1 cellular context compared by ENCODE assay signal in the genomic region with DNA sequence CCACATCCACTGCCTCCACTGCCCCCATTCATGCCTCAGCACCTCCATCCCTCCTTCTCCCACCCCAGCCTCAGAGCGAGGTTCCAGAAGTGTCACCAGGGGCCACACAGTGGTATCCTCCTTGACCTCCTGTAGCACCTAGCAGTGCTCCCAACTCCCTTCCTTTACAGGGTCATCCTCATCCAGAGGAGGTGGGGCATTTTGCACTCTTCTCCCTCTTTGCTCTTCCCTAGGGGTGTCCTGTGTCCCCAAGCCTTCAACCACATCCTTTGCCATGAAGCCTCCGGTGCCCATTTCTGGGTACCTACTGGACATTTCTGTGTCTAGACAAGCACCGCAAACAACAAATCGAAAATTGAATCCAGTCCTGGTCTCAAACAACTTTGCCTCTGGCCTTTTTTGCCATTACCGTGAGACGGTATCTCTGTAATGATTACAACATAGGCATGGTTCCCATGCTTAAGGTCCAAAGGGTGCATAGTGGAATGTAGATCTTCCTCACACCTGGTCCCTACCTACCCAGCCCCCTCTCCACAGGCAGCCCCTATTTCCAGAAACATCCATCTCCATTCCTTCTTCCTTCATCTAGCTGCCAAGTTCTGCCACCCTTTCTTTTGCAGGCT.
A peak's percentile ranks its signal among the peaks of the same experiment; 100 is the strongest.
TF ChIP-seq lines count a peak whose summit lies in the region.

No MANE protein-coding gene starts in this region.

TF ChIP-seq in HepG2, 621 proteins besides CTCF, POLR2A, EP300 and RAD21 (continued from another document and continues in another):
- TF ChIP-seq, protein P1, sequence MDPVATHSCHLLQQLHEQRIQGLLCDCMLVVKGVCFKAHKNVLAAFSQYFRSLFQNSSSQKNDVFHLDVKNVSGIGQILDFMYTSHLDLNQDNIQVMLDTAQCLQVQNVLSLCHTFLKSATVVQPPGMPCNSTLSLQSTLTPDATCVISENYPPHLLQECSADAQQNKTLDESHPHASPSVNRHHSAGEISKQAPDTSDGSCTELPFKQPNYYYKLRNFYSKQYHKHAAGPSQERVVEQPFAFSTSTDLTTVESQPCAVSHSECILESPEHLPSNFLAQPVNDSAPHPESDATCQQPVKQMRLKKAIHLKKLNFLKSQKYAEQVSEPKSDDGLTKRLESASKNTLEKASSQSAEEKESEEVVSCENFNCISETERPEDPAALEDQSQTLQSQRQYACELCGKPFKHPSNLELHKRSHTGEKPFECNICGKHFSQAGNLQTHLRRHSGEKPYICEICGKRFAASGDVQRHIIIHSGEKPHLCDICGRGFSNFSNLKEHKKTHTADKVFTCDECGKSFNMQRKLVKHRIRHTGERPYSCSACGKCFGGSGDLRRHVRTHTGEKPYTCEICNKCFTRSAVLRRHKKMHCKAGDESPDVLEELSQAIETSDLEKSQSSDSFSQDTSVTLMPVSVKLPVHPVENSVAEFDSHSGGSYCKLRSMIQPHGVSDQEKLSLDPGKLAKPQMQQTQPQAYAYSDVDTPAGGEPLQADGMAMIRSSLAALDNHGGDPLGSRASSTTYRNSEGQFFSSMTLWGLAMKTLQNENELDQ (CRISPR knock-in tag; IDR thresholded peaks at IDR 0.05; ENCODE audit: borderline replicate concordance): no peak
- TF ChIP-seq ZNF652 (CRISPR knock-in tag; IDR thresholded peaks at IDR 0.05; ENCODE audit: borderline replicate concordance, low read depth) (no peak), MTF1 (CRISPR knock-in tag; IDR thresholded peaks at IDR 0.05) (no peak), ZNF3 (CRISPR knock-in tag; IDR thresholded peaks at IDR 0.05) (no peak), ZNF761 (CRISPR knock-in tag; conservative IDR thresholded peaks at IDR 0.05) (no peak), KLF6 (CRISPR knock-in tag; IDR thresholded peaks at IDR 0.05) (peak; percentile 33; the same call in 1 of the 2 replicates), NFKB2 (CRISPR knock-in tag; IDR thresholded peaks at IDR 0.05; ENCODE audit: borderline replicate concordance) (no peak), NFIC (IDR thresholded peaks at IDR 0.05; ENCODE audit: low read length) (no peak), SALL1 (CRISPR knock-in tag; IDR thresholded peaks at IDR 0.05) (peak; percentile 44), FOXA1 (IDR thresholded peaks at IDR 0.05) (no peak), FOXA1 (CRISPR knock-in tag; IDR thresholded peaks at IDR 0.05) (no peak), SIN3B (IDR thresholded peaks at IDR 0.05; ENCODE audit: low read length) (no peak), ZNF549 (CRISPR knock-in tag; IDR thresholded peaks at IDR 0.05) (no peak), ZIK1 (CRISPR knock-in tag; IDR thresholded peaks at IDR 0.05; ENCODE audit: borderline replicate concordance, low read depth) (no peak), HNRNPLL (IDR thresholded peaks at IDR 0.05; ENCODE audit: low read depth, low read length, poor library complexity, severe bottlenecking) (no peak), NCOA2 (CRISPR knock-in tag; IDR thresholded peaks at IDR 0.05) (peak; percentile 62), TARDBP (CRISPR knock-in tag; IDR thresholded peaks at IDR 0.05) (no peak), ZNF720 (CRISPR knock-in tag; IDR thresholded peaks at IDR 0.05) (no peak), RFX1 (IDR thresholded peaks at IDR 0.05) (no peak), ZNF253 (CRISPR knock-in tag; IDR thresholded peaks at IDR 0.05; ENCODE audit: borderline replicate concordance) (no peak), ZSCAN30 (CRISPR knock-in tag; IDR thresholded peaks at IDR 0.05) (no peak), HIVEP1 (CRISPR knock-in tag; IDR thresholded peaks at IDR 0.05) (no peak), ZBTB8A (CRISPR knock-in tag; IDR thresholded peaks at IDR 0.05; ENCODE audit: borderline replicate concordance, low read depth) (no peak), KDM5A (IDR thresholded peaks at IDR 0.05; ENCODE audit: borderline replicate concordance, low read length) (no peak), ZNF841 (CRISPR knock-in tag; IDR thresholded peaks at IDR 0.05; ENCODE audit: borderline replicate concordance) (no peak), SP2 (CRISPR knock-in tag; IDR thresholded peaks at IDR 0.05) (no peak), ZNF619 (CRISPR knock-in tag; IDR thresholded peaks at IDR 0.05) (no peak)
- TF ChIP-seq, protein P2, sequence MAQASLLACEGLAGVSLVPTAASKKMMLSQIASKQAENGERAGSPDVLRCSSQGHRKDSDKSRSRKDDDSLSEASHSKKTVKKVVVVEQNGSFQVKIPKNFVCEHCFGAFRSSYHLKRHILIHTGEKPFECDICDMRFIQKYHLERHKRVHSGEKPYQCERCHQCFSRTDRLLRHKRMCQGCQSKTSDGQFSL (CRISPR knock-in tag; IDR thresholded peaks at IDR 0.05): no peak
- TF ChIP-seq, protein P3, sequence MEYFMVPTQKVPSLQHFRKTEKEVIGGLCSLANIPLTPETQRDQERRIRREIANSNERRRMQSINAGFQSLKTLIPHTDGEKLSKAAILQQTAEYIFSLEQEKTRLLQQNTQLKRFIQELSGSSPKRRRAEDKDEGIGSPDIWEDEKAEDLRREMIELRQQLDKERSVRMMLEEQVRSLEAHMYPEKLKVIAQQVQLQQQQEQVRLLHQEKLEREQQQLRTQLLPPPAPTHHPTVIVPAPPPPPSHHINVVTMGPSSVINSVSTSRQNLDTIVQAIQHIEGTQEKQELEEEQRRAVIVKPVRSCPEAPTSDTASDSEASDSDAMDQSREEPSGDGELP (IDR thresholded peaks at IDR 0.05; ENCODE audit: borderline replicate concordance, low read depth): peak; percentile 46; the same call in 1 of the 2 replicates
- TF ChIP-seq, protein P4, sequence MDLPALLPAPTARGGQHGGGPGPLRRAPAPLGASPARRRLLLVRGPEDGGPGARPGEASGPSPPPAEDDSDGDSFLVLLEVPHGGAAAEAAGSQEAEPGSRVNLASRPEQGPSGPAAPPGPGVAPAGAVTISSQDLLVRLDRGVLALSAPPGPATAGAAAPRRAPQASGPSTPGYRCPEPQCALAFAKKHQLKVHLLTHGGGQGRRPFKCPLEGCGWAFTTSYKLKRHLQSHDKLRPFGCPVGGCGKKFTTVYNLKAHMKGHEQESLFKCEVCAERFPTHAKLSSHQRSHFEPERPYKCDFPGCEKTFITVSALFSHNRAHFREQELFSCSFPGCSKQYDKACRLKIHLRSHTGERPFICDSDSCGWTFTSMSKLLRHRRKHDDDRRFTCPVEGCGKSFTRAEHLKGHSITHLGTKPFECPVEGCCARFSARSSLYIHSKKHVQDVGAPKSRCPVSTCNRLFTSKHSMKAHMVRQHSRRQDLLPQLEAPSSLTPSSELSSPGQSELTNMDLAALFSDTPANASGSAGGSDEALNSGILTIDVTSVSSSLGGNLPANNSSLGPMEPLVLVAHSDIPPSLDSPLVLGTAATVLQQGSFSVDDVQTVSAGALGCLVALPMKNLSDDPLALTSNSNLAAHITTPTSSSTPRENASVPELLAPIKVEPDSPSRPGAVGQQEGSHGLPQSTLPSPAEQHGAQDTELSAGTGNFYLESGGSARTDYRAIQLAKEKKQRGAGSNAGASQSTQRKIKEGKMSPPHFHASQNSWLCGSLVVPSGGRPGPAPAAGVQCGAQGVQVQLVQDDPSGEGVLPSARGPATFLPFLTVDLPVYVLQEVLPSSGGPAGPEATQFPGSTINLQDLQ (CRISPR knock-in tag; IDR thresholded peaks at IDR 0.05): no peak
- TF ChIP-seq, protein P5, sequence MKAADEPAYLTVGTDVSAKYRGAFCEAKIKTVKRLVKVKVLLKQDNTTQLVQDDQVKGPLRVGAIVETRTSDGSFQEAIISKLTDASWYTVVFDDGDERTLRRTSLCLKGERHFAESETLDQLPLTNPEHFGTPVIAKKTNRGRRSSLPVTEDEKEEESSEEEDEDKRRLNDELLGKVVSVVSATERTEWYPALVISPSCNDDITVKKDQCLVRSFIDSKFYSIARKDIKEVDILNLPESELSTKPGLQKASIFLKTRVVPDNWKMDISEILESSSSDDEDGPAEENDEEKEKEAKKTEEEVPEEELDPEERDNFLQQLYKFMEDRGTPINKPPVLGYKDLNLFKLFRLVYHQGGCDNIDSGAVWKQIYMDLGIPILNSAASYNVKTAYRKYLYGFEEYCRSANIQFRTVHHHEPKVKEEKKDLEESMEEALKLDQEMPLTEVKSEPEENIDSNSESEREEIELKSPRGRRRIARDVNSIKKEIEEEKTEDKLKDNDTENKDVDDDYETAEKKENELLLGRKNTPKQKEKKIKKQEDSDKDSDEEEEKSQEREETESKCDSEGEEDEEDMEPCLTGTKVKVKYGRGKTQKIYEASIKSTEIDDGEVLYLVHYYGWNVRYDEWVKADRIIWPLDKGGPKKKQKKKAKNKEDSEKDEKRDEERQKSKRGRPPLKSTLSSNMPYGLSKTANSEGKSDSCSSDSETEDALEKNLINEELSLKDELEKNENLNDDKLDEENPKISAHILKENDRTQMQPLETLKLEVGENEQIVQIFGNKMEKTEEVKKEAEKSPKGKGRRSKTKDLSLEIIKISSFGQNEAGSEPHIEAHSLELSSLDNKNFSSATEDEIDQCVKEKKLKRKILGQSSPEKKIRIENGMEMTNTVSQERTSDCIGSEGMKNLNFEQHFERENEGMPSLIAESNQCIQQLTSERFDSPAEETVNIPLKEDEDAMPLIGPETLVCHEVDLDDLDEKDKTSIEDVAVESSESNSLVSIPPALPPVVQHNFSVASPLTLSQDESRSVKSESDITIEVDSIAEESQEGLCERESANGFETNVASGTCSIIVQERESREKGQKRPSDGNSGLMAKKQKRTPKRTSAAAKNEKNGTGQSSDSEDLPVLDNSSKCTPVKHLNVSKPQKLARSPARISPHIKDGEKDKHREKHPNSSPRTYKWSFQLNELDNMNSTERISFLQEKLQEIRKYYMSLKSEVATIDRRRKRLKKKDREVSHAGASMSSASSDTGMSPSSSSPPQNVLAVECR (CRISPR knock-in tag; IDR thresholded peaks at IDR 0.05; ENCODE audit: borderline replicate concordance): no peak; the same call in 1 of the 2 replicates
- TF ChIP-seq, protein P6, sequence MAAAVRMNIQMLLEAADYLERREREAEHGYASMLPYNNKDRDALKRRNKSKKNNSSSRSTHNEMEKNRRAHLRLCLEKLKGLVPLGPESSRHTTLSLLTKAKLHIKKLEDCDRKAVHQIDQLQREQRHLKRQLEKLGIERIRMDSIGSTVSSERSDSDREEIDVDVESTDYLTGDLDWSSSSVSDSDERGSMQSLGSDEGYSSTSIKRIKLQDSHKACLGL (CRISPR knock-in tag; IDR thresholded peaks at IDR 0.05): no peak
- TF ChIP-seq, protein P7, sequence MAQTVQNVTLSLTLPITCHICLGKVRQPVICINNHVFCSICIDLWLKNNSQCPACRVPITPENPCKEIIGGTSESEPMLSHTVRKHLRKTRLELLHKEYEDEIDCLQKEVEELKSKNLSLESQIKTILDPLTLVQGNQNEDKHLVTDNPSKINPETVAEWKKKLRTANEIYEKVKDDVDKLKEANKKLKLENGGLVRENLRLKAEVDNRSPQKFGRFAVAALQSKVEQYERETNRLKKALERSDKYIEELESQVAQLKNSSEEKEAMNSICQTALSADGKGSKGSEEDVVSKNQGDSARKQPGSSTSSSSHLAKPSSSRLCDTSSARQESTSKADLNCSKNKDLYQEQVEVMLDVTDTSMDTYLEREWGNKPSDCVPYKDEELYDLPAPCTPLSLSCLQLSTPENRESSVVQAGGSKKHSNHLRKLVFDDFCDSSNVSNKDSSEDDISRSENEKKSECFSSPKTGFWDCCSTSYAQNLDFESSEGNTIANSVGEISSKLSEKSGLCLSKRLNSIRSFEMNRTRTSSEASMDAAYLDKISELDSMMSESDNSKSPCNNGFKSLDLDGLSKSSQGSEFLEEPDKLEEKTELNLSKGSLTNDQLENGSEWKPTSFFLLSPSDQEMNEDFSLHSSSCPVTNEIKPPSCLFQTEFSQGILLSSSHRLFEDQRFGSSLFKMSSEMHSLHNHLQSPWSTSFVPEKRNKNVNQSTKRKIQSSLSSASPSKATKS (CRISPR knock-in tag; IDR thresholded peaks at IDR 0.05): no peak
- TF ChIP-seq, protein P8, sequence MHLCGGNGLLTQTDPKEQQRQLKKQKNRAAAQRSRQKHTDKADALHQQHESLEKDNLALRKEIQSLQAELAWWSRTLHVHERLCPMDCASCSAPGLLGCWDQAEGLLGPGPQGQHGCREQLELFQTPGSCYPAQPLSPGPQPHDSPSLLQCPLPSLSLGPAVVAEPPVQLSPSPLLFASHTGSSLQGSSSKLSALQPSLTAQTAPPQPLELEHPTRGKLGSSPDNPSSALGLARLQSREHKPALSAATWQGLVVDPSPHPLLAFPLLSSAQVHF (CRISPR knock-in tag; IDR thresholded peaks at IDR 0.05): no peak
- TF ChIP-seq, protein P9, sequence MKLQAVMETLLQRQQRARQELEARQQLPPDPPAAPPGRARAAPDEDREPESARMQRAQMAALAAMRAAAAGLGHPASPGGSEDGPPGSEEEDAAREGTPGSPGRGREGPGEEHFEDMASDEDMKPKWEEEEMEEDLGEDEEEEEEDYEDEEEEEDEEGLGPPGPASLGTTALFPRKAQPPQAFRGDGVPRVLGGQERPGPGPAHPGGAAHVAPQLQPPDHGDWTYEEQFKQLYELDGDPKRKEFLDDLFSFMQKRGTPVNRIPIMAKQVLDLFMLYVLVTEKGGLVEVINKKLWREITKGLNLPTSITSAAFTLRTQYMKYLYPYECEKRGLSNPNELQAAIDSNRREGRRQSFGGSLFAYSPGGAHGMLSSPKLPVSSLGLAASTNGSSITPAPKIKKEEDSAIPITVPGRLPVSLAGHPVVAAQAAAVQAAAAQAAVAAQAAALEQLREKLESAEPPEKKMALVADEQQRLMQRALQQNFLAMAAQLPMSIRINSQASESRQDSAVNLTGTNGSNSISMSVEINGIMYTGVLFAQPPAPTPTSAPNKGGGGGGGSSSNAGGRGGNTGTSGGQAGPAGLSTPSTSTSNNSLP (IDR thresholded peaks at IDR 0.05; ENCODE audit: low read depth, low read length): no peak
- TF ChIP-seq, protein P10, sequence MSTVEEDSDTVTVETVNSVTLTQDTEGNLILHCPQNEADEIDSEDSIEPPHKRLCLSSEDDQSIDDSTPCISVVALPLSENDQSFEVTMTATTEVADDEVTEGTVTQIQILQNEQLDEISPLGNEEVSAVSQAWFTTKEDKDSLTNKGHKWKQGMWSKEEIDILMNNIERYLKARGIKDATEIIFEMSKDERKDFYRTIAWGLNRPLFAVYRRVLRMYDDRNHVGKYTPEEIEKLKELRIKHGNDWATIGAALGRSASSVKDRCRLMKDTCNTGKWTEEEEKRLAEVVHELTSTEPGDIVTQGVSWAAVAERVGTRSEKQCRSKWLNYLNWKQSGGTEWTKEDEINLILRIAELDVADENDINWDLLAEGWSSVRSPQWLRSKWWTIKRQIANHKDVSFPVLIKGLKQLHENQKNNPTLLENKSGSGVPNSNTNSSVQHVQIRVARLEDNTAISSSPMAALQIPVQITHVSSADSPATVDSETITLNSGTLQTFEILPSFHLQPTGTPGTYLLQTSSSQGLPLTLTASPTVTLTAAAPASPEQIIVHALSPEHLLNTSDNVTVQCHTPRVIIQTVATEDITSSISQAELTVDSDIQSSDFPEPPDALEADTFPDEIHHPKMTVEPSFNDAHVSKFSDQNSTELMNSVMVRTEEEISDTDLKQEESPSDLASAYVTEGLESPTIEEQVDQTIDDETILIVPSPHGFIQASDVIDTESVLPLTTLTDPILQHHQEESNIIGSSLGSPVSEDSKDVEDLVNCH (CRISPR knock-in tag; IDR thresholded peaks at IDR 0.05): no peak
- TF ChIP-seq, protein P11, sequence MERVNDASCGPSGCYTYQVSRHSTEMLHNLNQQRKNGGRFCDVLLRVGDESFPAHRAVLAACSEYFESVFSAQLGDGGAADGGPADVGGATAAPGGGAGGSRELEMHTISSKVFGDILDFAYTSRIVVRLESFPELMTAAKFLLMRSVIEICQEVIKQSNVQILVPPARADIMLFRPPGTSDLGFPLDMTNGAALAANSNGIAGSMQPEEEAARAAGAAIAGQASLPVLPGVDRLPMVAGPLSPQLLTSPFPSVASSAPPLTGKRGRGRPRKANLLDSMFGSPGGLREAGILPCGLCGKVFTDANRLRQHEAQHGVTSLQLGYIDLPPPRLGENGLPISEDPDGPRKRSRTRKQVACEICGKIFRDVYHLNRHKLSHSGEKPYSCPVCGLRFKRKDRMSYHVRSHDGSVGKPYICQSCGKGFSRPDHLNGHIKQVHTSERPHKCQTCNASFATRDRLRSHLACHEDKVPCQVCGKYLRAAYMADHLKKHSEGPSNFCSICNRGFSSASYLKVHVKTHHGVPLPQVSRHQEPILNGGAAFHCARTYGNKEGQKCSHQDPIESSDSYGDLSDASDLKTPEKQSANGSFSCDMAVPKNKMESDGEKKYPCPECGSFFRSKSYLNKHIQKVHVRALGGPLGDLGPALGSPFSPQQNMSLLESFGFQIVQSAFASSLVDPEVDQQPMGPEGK (CRISPR knock-in tag; IDR thresholded peaks at IDR 0.05): peak; percentile 52; the same call in 1 of the 2 replicates
